ENCODE assay signal across 11 cellular contexts in genomic region chr1:16248007-16248436, GRCh38. TPM values are rescaled to one million over a fixed set of nuclear protein-coding genes. Genes with fewer than 3 reads are reported as not detected.
DNase-seq lines count a peak whose midpoint lies in the region; ATAC-seq and TF ChIP-seq lines count a peak whose summit lies in the region.
"Had no signal": no experiment of that assay in that cellular context is flagged by ENCODE, and none has a peak within 500 bp of the region (broad histone marks: within the 10 kb centered on the region; RNA-seq: fewer than 3 reads in every experiment).

No MANE protein-coding gene starts in this region.

- 0 out of 2 replicates have a peak overlapping the region, but pooled peaks have one; percentile 13 for H3K9ac ChIP-seq in BLaER1
- H3K9ac ChIP-seq in OCI-LY1 (ENCODE audit: low read length) = no peak overlapping the region; the same call in 1 of the 2 replicates

- DNase-seq in esophagus squamous epithelium (lab: John Stamatoyannopoulos, UW) (no peak), gastrocnemius medialis (peak in 1 of 2 donors; percentile 18), dedifferentiated amniotic fluid mesenchymal stem cell (ENCODE audit: extremely low spot score) (no peak), NCI-H2171 (lab: John Stamatoyannopoulos, UW) (no peak)
- no peak for DNase-seq in activated T-helper 1 cell treated with anti-CD3 and anti-CD28 coated beads, Interleukin-12 subunit alpha, Interleukin-12 subunit beta, Interleukin-2, Interleukin-4 antibody, amounts not matched to agents 30 ng/mL and 10 ng/mL and 1 ng/mL, durations not matched to agents 14 hours and 24 hours and 36 hours (ENCODE audit: low spot score)
- no peak for DNase-seq in activated CD4-positive, CD25-positive, alpha-beta regulatory T cell (lab: John Stamatoyannopoulos, UW)
- DNase-seq: naive B cell, T-cell had no signal

- H3K4me1 ChIP-seq in BLaER1 (peaks cover 29% of the 10 kb centered on the region), OCI-LY1 (ENCODE audit: insufficient read depth, low read length, severe bottlenecking) (peaks cover 32% of the 10 kb centered on the region), esophagus squamous epithelium (peaks cover 29 to 89% (median 59%) of the 10 kb centered on the region in 3 donors), gastrocnemius medialis (peaks cover 41 to 50% of the 10 kb centered on the region in 2 donors)

- H3K4me2 ChIP-seq in BLaER1 = peak overlapping the region; percentile 63; the same call in 1 of the 2 replicates
- no peak overlapping the region; the same call in 1 of the 2 replicates for H3K4me2 ChIP-seq in OCI-LY1 (ENCODE audit: low read length)

- no peak overlapping the region for H2AFZ ChIP-seq in OCI-LY1 (ENCODE audit: low read length)

- intact Hi-C loops in esophagus squamous epithelium (cut with DNase I) (loop anchor here (10.0 kb wide), 1 partner anchor 173 kb away; the partner anchor contains the start of gene FAM131C), gastrocnemius medialis (cut with DNase I; ENCODE audit: low total_unique reads) (no loop called here)
- intact Hi-C loops in activated T-helper 1 cell treated with anti-CD3 and anti-CD28 coated beads, Interleukin-12 subunit alpha, Interleukin-12 subunit beta, Interleukin-2, Interleukin-4 antibody, amounts not matched to agents 30 ng/mL and 10 ng/mL and 1 ng/mL, durations not matched to agents 14 hours and 24 hours and 36 hours (cut with micrococcal nuclease) = no loop called here

- H3K27ac ChIP-seq in BLaER1 = peak overlapping the region; percentile 63
- H3K27ac ChIP-seq in OCI-LY1 (ENCODE audit: low read depth, low read length, poor library complexity, severe bottlenecking) = peak overlapping the region; percentile 84
- H3K27ac ChIP-seq in esophagus squamous epithelium = peak overlapping the region; percentile 65 to 91 (median 87)
- peak overlapping the region; percentile 84 to 91 (median 88) for H3K27ac ChIP-seq in gastrocnemius medialis

- H3K36me3 ChIP-seq in BLaER1 (peaks cover 70% of the 10 kb centered on the region), OCI-LY1 (ENCODE audit: insufficient read depth, low read length) (peaks cover 40% of the 10 kb centered on the region), esophagus squamous epithelium (peaks cover 5 to 49% (median 13%) of the 10 kb centered on the region in 3 donors), gastrocnemius medialis (peaks cover 0 to 22% of the 10 kb centered on the region in 2 donors)

- TF ChIP-seq POLR2A in esophagus squamous epithelium (IDR thresholded peaks at IDR 0.05) (no peak), gastrocnemius medialis (IDR thresholded peaks at IDR 0.05) (no peak)

- no peak for ATAC-seq in gastrocnemius medialis
- ATAC-seq: T-cell had no signal

- H3K9me3 ChIP-seq in BLaER1 = no peaks in the 10 kb centered on the region
- H3K9me3 ChIP-seq in OCI-LY1 (ENCODE audit: low read length) = no peaks in the 10 kb centered on the region
- H3K9me3 ChIP-seq in esophagus squamous epithelium = no peaks in the 10 kb centered on the region
- H3K9me3 ChIP-seq in gastrocnemius medialis = no peaks in the 10 kb centered on the region

- peaks cover 28% of the 10 kb centered on the region for H3K36me3 Mint-ChIP-seq in activated T-helper 1 cell treated with anti-CD3 and anti-CD28 coated beads, Interleukin-12 subunit alpha, Interleukin-12 subunit beta, Interleukin-2, Interleukin-4 antibody, amounts not matched to agents 30 ng/mL and 10 ng/mL and 1 ng/mL, durations not matched to agents 14 hours and 24 hours and 36 hours (ENCODE audit: low read depth)

- no peaks in the 10 kb centered on the region for H3K9me3 Mint-ChIP-seq in activated T-helper 1 cell treated with anti-CD3 and anti-CD28 coated beads, Interleukin-12 subunit alpha, Interleukin-12 subunit beta, Interleukin-2, Interleukin-4 antibody, amounts not matched to agents 30 ng/mL and 10 ng/mL and 1 ng/mL, durations not matched to agents 14 hours and 24 hours and 36 hours
- H3K9me3 Mint-ChIP-seq: central memory CD8-positive, alpha-beta T cell; naive B cell; T-cell had no signal

- H3F3A ChIP-seq in OCI-LY1 (ENCODE audit: insufficient read depth, low read length) = peaks cover 7% of the 10 kb centered on the region; the same call in 1 of the 2 replicates

- H4K20me1 ChIP-seq in BLaER1 = peaks cover 28% of the 10 kb centered on the region
- H4K20me1 ChIP-seq in OCI-LY1 (ENCODE audit: insufficient read depth, low read length) = no peaks in the 10 kb centered on the region

- H3K27me3 ChIP-seq in BLaER1 (no peaks in the 10 kb centered on the region), OCI-LY1 (ENCODE audit: insufficient read depth, low read length) (no peaks in the 10 kb centered on the region), esophagus squamous epithelium (no peaks in the 10 kb centered on the region), gastrocnemius medialis (no peaks in the 10 kb centered on the region)

- no peak overlapping the region for H3K4me3 Mint-ChIP-seq in activated T-helper 1 cell treated with anti-CD3 and anti-CD28 coated beads, Interleukin-12 subunit alpha, Interleukin-12 subunit beta, Interleukin-2, Interleukin-4 antibody, amounts not matched to agents 30 ng/mL and 10 ng/mL and 1 ng/mL, durations not matched to agents 14 hours and 24 hours and 36 hours
- H3K4me3 Mint-ChIP-seq: central memory CD8-positive, alpha-beta T cell; T-cell had no signal

- H3K4me3 ChIP-seq in BLaER1 = no peak overlapping the region
- no peak overlapping the region for H3K4me3 ChIP-seq in OCI-LY1 (ENCODE audit: low read depth, low read length, poor library complexity, severe bottlenecking)
- H3K4me3 ChIP-seq in esophagus squamous epithelium = no peak overlapping the region
- peak overlapping the region in 1 of 4 donors; percentile 2 for H3K4me3 ChIP-seq in gastrocnemius medialis

- no peaks in the 10 kb centered on the region for H3K9me2 ChIP-seq in OCI-LY1 (ENCODE audit: low read depth, low read length)

- H3K4me1 Mint-ChIP-seq in activated T-helper 1 cell treated with anti-CD3 and anti-CD28 coated beads, Interleukin-12 subunit alpha, Interleukin-12 subunit beta, Interleukin-2, Interleukin-4 antibody, amounts not matched to agents 30 ng/mL and 10 ng/mL and 1 ng/mL, durations not matched to agents 14 hours and 24 hours and 36 hours (ENCODE audit: low read depth) = peaks cover 11% of the 10 kb centered on the region

- in situ Hi-C loops in gastrocnemius medialis (cut with MboI; ENCODE audit: low sequenced_read_pairs in 4 of 4) = loop anchor here in 1 of 4 donors (25.0 kb wide), 1 partner anchor 114 kb away; the partner anchor contains the start of genes FBXO42 and SZRD1

- 71 to 77% methylated on average over 6 to 8 of the region's 8 CpGs for WGBS in esophagus squamous epithelium, 2 donors

- no peak overlapping the region for H3K27ac Mint-ChIP-seq in activated T-helper 1 cell treated with anti-CD3 and anti-CD28 coated beads, Interleukin-12 subunit alpha, Interleukin-12 subunit beta, Interleukin-2, Interleukin-4 antibody, amounts not matched to agents 30 ng/mL and 10 ng/mL and 1 ng/mL, durations not matched to agents 14 hours and 24 hours and 36 hours

- no peaks in the 10 kb centered on the region for H3K27me3 Mint-ChIP-seq in activated T-helper 1 cell treated with anti-CD3 and anti-CD28 coated beads, Interleukin-12 subunit alpha, Interleukin-12 subunit beta, Interleukin-2, Interleukin-4 antibody, amounts not matched to agents 30 ng/mL and 10 ng/mL and 1 ng/mL, durations not matched to agents 14 hours and 24 hours and 36 hours (ENCODE audit: insufficient read depth)
- H3K27me3 Mint-ChIP-seq: central memory CD8-positive, alpha-beta T cell; naive B cell; T-cell had no signal

- H3K79me2 ChIP-seq in OCI-LY1 (ENCODE audit: insufficient read depth, low read length) = no peaks in the 10 kb centered on the region

- no peak for TF ChIP-seq CTCF in OCI-LY1 (IDR thresholded peaks at IDR 0.05; ENCODE audit: low read length)
- no peak for TF ChIP-seq CTCF in esophagus squamous epithelium (IDR thresholded peaks at IDR 0.05)
- TF ChIP-seq CTCF in gastrocnemius medialis (IDR thresholded peaks at IDR 0.05 in 4 of 5, conservative IDR thresholded peaks at IDR 0.05 in 1 of 5) = no peak

RNA-seq across cellular contexts. Expression of gene CPLANE2, which starts 11.0 kb away (rescaled TPM):
- total RNA-seq in esophagus squamous epithelium (1 to 10 TPM; 3.6 to 5.6 (median 3.9) TPM), gastrocnemius medialis (1 to 10 TPM in 3 of 4 donors, under 1 TPM in 1; 0.46 to 6.3 (median 3.1) TPM)
- 3.8 and 4.1 TPM in 2 replicates for total RNA-seq in activated T-helper 1 cell treated with anti-CD3 and anti-CD28 coated beads, Interleukin-12 subunit alpha, Interleukin-12 subunit beta, Interleukin-2, Interleukin-4 antibody, amounts not matched to agents 30 ng/mL and 10 ng/mL and 1 ng/mL, durations not matched to agents 14 hours and 24 hours and 36 hours

RNA-seq across cellular contexts. Expression of gene ARHGEF19, which starts 35.6 kb away (rescaled TPM):
- total RNA-seq in esophagus squamous epithelium (10 to 100 TPM; 15.8 to 27.1 (median 20.6) TPM), gastrocnemius medialis (1 to 10 TPM in 3 of 4 donors, under 1 TPM in 1; 0.68 to 3.0 (median 2.3) TPM)
- total RNA-seq in activated T-helper 1 cell treated with anti-CD3 and anti-CD28 coated beads, Interleukin-12 subunit alpha, Interleukin-12 subunit beta, Interleukin-2, Interleukin-4 antibody, amounts not matched to agents 30 ng/mL and 10 ng/mL and 1 ng/mL, durations not matched to agents 14 hours and 24 hours and 36 hours = 7.9 and 11.2 TPM in 2 replicates
